ENCODE assay signal across 1 cellular context in genomic region chr4:1290165-1290977, GRCh38.
TF ChIP-seq lines count a peak whose summit lies in the region.

No MANE protein-coding gene starts in this region.

TF ChIP-seq in HepG2, 621 proteins besides CTCF, POLR2A, EP300 and RAD21 (continued from another document):
- TF ChIP-seq ZNF687 (CRISPR knock-in tag; IDR thresholded peaks at IDR 0.05), result 0 out of 2 replicates have a peak, but pooled peaks have one; percentile 3
- TF ChIP-seq TCF7 (IDR thresholded peaks at IDR 0.05; ENCODE audit: low read depth), result no peak
- TF ChIP-seq ZNF724P (CRISPR knock-in tag; IDR thresholded peaks at IDR 0.05; ENCODE audit: borderline replicate concordance), result peak; percentile 10; the same call in 1 of the 2 replicates
- 0 out of 2 replicates have a peak, but pooled peaks have one; percentile 25 for TF ChIP-seq ZNF546 (CRISPR knock-in tag; conservative IDR thresholded peaks at IDR 0.05)
- TF ChIP-seq BRCA1 (CRISPR knock-in tag; IDR thresholded peaks at IDR 0.05), result no peak
- TF ChIP-seq MBD4 (IDR thresholded peaks at IDR 0.05; ENCODE audit: borderline replicate concordance, low read length), result no peak
- TF ChIP-seq, protein P1, sequence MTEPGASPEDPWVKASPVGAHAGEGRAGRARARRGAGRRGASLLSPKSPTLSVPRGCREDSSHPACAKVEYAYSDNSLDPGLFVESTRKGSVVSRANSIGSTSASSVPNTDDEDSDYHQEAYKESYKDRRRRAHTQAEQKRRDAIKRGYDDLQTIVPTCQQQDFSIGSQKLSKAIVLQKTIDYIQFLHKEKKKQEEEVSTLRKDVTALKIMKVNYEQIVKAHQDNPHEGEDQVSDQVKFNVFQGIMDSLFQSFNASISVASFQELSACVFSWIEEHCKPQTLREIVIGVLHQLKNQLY (CRISPR knock-in tag; IDR thresholded peaks at IDR 0.05), result no peak
- TF ChIP-seq HMGXB4 (CRISPR knock-in tag; IDR thresholded peaks at IDR 0.05; ENCODE audit: borderline replicate concordance in 1 of 2, low read depth in 1 of 2), result peak in 1 of 2 experiments; percentile 4; a peak in 1 of 4 replicates
- TF ChIP-seq, protein P2, sequence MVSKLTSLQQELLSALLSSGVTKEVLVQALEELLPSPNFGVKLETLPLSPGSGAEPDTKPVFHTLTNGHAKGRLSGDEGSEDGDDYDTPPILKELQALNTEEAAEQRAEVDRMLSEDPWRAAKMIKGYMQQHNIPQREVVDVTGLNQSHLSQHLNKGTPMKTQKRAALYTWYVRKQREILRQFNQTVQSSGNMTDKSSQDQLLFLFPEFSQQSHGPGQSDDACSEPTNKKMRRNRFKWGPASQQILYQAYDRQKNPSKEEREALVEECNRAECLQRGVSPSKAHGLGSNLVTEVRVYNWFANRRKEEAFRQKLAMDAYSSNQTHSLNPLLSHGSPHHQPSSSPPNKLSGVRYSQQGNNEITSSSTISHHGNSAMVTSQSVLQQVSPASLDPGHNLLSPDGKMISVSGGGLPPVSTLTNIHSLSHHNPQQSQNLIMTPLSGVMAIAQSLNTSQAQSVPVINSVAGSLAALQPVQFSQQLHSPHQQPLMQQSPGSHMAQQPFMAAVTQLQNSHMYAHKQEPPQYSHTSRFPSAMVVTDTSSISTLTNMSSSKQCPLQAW (CRISPR knock-in tag; IDR thresholded peaks at IDR 0.05), result 0 out of 2 replicates have a peak, but pooled peaks have one; percentile 21
- TF ChIP-seq ZC3H13 (CRISPR knock-in tag; IDR thresholded peaks at IDR 0.05), result no peak; the same call in 1 of the 2 replicates
- TF ChIP-seq, protein P3, sequence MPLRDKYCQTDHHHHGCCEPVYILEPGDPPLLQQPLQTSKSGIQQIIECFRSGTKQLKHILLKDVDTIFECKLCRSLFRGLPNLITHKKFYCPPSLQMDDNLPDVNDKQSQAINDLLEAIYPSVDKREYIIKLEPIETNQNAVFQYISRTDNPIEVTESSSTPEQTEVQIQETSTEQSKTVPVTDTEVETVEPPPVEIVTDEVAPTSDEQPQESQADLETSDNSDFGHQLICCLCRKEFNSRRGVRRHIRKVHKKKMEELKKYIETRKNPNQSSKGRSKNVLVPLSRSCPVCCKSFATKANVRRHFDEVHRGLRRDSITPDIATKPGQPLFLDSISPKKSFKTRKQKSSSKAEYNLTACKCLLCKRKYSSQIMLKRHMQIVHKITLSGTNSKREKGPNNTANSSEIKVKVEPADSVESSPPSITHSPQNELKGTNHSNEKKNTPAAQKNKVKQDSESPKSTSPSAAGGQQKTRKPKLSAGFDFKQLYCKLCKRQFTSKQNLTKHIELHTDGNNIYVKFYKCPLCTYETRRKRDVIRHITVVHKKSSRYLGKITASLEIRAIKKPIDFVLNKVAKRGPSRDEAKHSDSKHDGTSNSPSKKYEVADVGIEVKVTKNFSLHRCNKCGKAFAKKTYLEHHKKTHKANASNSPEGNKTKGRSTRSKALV (CRISPR knock-in tag; IDR thresholded peaks at IDR 0.05), result peak; percentile 67; the same call in 1 of the 2 replicates
- no peak for TF ChIP-seq NKX3-1 (CRISPR knock-in tag; IDR thresholded peaks at IDR 0.05)
- no peak for TF ChIP-seq HIVEP1 (CRISPR knock-in tag; IDR thresholded peaks at IDR 0.05)
- no peak for TF ChIP-seq PHF8 (CRISPR knock-in tag; IDR thresholded peaks at IDR 0.05)
- 0 out of 2 replicates have a peak, but pooled peaks have one; percentile 7 for TF ChIP-seq AKAP8 (CRISPR knock-in tag; IDR thresholded peaks at IDR 0.05)
TF ChIP-seq in HepG2: peak in this region for 16.
